ENCODE assay signal across 17 cellular contexts in the genomic region with DNA sequence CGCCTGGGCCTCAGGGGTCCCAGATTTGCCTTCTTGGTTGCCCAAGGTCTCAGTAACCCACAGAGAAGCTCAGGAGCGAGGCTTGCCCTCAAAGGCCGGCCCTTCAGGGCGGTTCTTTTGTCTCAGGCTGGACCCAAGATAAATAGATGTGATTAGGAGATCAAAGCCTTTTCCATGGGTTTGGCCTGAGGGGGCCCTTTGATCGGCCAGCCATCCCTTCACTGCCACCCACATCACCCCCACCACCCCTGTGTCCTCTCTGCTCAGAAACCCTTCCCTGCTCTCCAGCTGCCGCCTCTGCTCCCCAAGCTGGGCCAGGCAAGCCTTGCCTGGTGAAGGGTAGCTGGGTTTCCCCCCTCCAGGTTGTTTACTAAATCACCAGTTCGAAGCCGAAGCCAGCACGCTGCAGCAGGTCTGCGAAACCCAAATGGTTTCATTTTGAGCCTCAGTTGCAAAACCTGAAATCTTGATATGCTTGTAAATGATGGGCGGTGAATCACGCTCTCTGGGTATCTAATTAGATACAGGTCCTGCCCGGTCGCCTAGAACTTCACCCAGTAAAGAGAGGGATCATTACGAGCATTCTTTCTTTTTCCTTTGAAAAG.
DNase-seq lines count a peak whose midpoint lies in the region; ATAC-seq lines count a peak whose summit lies in the region.
"Had no signal": no experiment of that assay in that cellular context is flagged by ENCODE, and none has a peak within 500 bp of the region (broad histone marks: within the 10 kb centered on the region; RNA-seq: fewer than 3 reads in every experiment).

No MANE protein-coding gene starts in this region.

- peak overlapping the region; percentile 74 for H3K27ac Mint-ChIP-seq in activated T-helper 17 cell treated with anti-CD3 and anti-CD28 coated beads, Interleukin-2, amount 50 U/mL, for 72 hours

- H3K36me3 Mint-ChIP-seq in activated T-helper 17 cell treated with anti-CD3 and anti-CD28 coated beads, Interleukin-2, amount 50 U/mL, for 72 hours (ENCODE audit: low read depth), result no peaks in the 10 kb centered on the region

- ATAC-seq in GM19035 (IDR thresholded peaks at IDR 0.05; ENCODE audit: unreplicated experiment), result peak; percentile 60
- peak; percentile 75 for ATAC-seq in activated T-helper 17 cell treated with anti-CD3 and anti-CD28 coated beads, Interleukin-2, amount 50 U/mL, for 72 hours (replicated peaks)
- peak; percentile 52 for ATAC-seq in stimulated activated naive CD8-positive, alpha-beta T cell treated with anti-CD3 and anti-CD28 coated beads, Interleukin-15, Interleukin-2, amounts not matched to agents 100 U/mL and 50 U/mL, for 24 hours
- ATAC-seq: mucosa of descending colon had no signal

- H3K27me3 Mint-ChIP-seq in activated T-helper 17 cell treated with anti-CD3 and anti-CD28 coated beads, Interleukin-2, amount 50 U/mL, for 72 hours, result no peaks in the 10 kb centered on the region

- H3K9me3 Mint-ChIP-seq in activated T-helper 17 cell treated with anti-CD3 and anti-CD28 coated beads, Interleukin-2, amount 50 U/mL, for 72 hours, result no peaks in the 10 kb centered on the region

- DNase-seq in stimulated activated CD4-positive, alpha-beta T cell treated with anti-CD3 and anti-CD28 coated beads, Interleukin-4, amount 100 ng/mL, for 1 hour, result peak; percentile 8
- no peak for DNase-seq in stimulated activated CD4-positive, alpha-beta T cell treated with anti-CD3 and anti-CD28 coated beads, Interleukin-4, amount 100 ng/mL, for 4 hours
- DNase-seq in stimulated activated naive CD8-positive, alpha-beta T cell treated with anti-CD3 and anti-CD28 coated beads, Interleukin-15, Interleukin-2, amounts not matched to agents 100 U/mL and 50 U/mL, for 24 hours, result peak; percentile 14
- DNase-seq in SIG-M5 treated with dmso at 0.1 percent for 504 hours (lab: John Stamatoyannopoulos, UW; ENCODE audit: unreplicated experiment), result no peak
- no peak for DNase-seq in NCI-H510A (lab: John Stamatoyannopoulos, UW)
- DNase-seq in DMS 273 (lab: John Stamatoyannopoulos, UW; ENCODE audit: unreplicated experiment), result no peak
- DNase-seq: amygdala; DMS79 treated with DMSO at 0.1 percent for 48 hours; mucosa of descending colon; NCI-H1092 treated with DMSO at 0.1 percent for 48 hours; NCI-H2171 treated with DMSO at 0.1 percent for 48 hours; NK-92 treated with Interleukin-12 subunit alpha and Interleukin-12 subunit beta, amount 100 ng/mL, for 24 hours; SHP77; T1000; upper lobe of left lung had no signal

- H3K4me1 Mint-ChIP-seq in activated T-helper 17 cell treated with anti-CD3 and anti-CD28 coated beads, Interleukin-2, amount 50 U/mL, for 72 hours, result peaks cover 23% of the 10 kb centered on the region

- H3K4me3 Mint-ChIP-seq in activated T-helper 17 cell treated with anti-CD3 and anti-CD28 coated beads, Interleukin-2, amount 50 U/mL, for 72 hours, result peak overlapping the region; percentile 62

Comparison
In these comparisons a context has a peak if more than half of its experiments do, and no peak if none do; other contexts are left out.
1. DNase-seq: peak in stimulated activated CD4-positive, alpha-beta T cell treated with anti-CD3 and anti-CD28 coated beads, Interleukin-4, amount 100 ng/mL, for 1 hour (single experiment) and stimulated activated naive CD8-positive, alpha-beta T cell treated with anti-CD3 and anti-CD28 coated beads, Interleukin-15, Interleukin-2, amounts not matched to agents 100 U/mL and 50 U/mL, for 24 hours (single experiment); none in stimulated activated CD4-positive, alpha-beta T cell treated with anti-CD3 and anti-CD28 coated beads, Interleukin-4, amount 100 ng/mL, for 4 hours (0 of 2), SIG-M5 treated with dmso at 0.1 percent for 504 hours (single experiment), NCI-H510A (single experiment) and DMS 273 (single experiment).
2. Peak in every context shown above with its lines, with median percentiles within 50 percentile points of each other: ATAC-seq.